ENCODE assay signal across 1 cellular context in genomic region chr14:89293349-89293916, GRCh38.
TF ChIP-seq lines count a peak whose summit lies in the region.

No MANE protein-coding gene starts in this region.

TF ChIP-seq in GM23338, 12 proteins besides CTCF, POLR2A, EP300 and RAD21:
- TF ChIP-seq ZNF462 (CRISPR knock-in tag; IDR thresholded peaks at IDR 0.05) (peak; percentile 85), JUNB (IDR thresholded peaks at IDR 0.05; ENCODE audit: unreplicated experiment) (no peak), ETS1 (IDR thresholded peaks at IDR 0.05) (no peak), EZH2phosphoT487 (IDR thresholded peaks at IDR 0.05; ENCODE audit: unreplicated experiment) (no peak), STAT1 (IDR thresholded peaks at IDR 0.05; ENCODE audit: unreplicated experiment) (no peak), POLR2AphosphoS5 (IDR thresholded peaks at IDR 0.05; ENCODE audit: low read depth) (0 out of 2 replicates have a peak, but pooled peaks have one; percentile 14), ZNF114 (CRISPR knock-in tag; IDR thresholded peaks at IDR 0.05) (0 out of 2 replicates have a peak, but pooled peaks have one; percentile 61), ZNF331 (CRISPR knock-in tag; IDR thresholded peaks at IDR 0.05; ENCODE audit: low read depth) (no peak), CREB1 (CRISPR knock-in tag; IDR thresholded peaks at IDR 0.05; ENCODE audit: low read depth) (peak; percentile 66), REST (IDR thresholded peaks at IDR 0.05; ENCODE audit: unreplicated experiment) (no peak), NANOG (IDR thresholded peaks at IDR 0.05; ENCODE audit: borderline replicate concordance) (peak; percentile 74), EZH2 (IDR thresholded peaks at IDR 0.05; ENCODE audit: low read depth, unreplicated experiment) (no peak)
